In genomic region chr16:88303890-88304819, GRCh38 we compare ENCODE assay signal across 11 cellular contexts.
A peak's percentile ranks its signal among the peaks of the same experiment; 100 is the strongest.
DNase-seq lines count a peak whose midpoint lies in the region; ATAC-seq and TF ChIP-seq lines count a peak whose summit lies in the region.
"Had no signal": no experiment of that assay in that cellular context is flagged by ENCODE, and none has a peak within 500 bp of the region (broad histone marks: within the 10 kb centered on the region; RNA-seq: fewer than 3 reads in every experiment).

No MANE protein-coding gene starts in this region.

- no peak overlapping the region for H4K91ac ChIP-seq in neuronal stem cell (ENCODE audit: low read depth, low read length, poor library complexity)

- H3K4me1 ChIP-seq in neuronal stem cell (ENCODE audit: control insufficient read depth in 2 of 2, insufficient read depth in 1 of 2, low read depth in 1 of 2, low read length in 2 of 2) = peaks cover 1 to 22% of the 10 kb centered on the region in 2 donors
- H3K4me1 ChIP-seq in GM23338 (ENCODE audit: insufficient read depth) = no peaks in the 10 kb centered on the region

- no peak overlapping the region for H3K27ac Mint-ChIP-seq in GM23338

- H3K23ac ChIP-seq in neuronal stem cell (ENCODE audit: low read depth, low read length, poor library complexity) = no peak overlapping the region

- peaks cover 10% of the 10 kb centered on the region; the same call in 2 of the 3 replicates for H3K36me3 Mint-ChIP-seq in GM23338 (ENCODE audit: low read depth)

- no CpG with 5 or more reads among the region's 16 CpGs for WGBS in neuronal stem cell (ENCODE audit: extremely low coverage in 2 of 2, insufficient read length in 2 of 2, insufficient replicate concordance in 1 of 2), 2 donors

- peaks cover 9 to 15% of the 10 kb centered on the region in 2 donors for H3K9me3 ChIP-seq in neuronal stem cell (replicated peaks in 1 of 2; ENCODE audit: control insufficient read depth in 2 of 2, insufficient read depth in 1 of 2, low read depth in 1 of 2, low read length in 2 of 2)

- no peak overlapping the region for H2AK5ac ChIP-seq in neuronal stem cell (ENCODE audit: low read depth, low read length)

- H3F3A ChIP-seq in GM23338 (replicated peaks; ENCODE audit: low read depth) = no peaks in the 10 kb centered on the region

- no peaks in the 10 kb centered on the region for H3K36me3 ChIP-seq in neuronal stem cell (replicated peaks in 1 of 2; ENCODE audit: control insufficient read depth in 2 of 2, insufficient read depth in 2 of 2, low read length in 2 of 2)
- no peaks in the 10 kb centered on the region for H3K36me3 ChIP-seq in GM23338 (ENCODE audit: insufficient read depth)

- ATAC-seq in GM23338 = no peak; the same call in 2 of the 3 replicates
- no peak for ATAC-seq in GM19328 (IDR thresholded peaks at IDR 0.05; ENCODE audit: unreplicated experiment)

- H3K9ac ChIP-seq in neuronal stem cell (ENCODE audit: low read depth, low read length, poor library complexity) = no peak overlapping the region

- H3K18ac ChIP-seq in neuronal stem cell (ENCODE audit: low read length) = peak overlapping the region; percentile 24

- H2AFZ ChIP-seq in neuronal stem cell (ENCODE audit: low read length) (peak overlapping the region; percentile 56), GM23338 (no peak overlapping the region)

- no peak overlapping the region for H2BK5ac ChIP-seq in neuronal stem cell (ENCODE audit: low read length)

- H2BK15ac ChIP-seq in neuronal stem cell (ENCODE audit: low read length) = no peak overlapping the region

- H3K4me1 Mint-ChIP-seq in GM23338 = no peaks in the 10 kb centered on the region

- no peaks in the 10 kb centered on the region for H3K79me1 ChIP-seq in neuronal stem cell (ENCODE audit: low read depth, low read length)

- peaks cover 42% of the 10 kb centered on the region for H3K9me3 Mint-ChIP-seq in GM23338

- no peak overlapping the region for H2BK120ac ChIP-seq in neuronal stem cell (ENCODE audit: low read depth, low read length)

- DNase-seq in AG09319 (ENCODE audit: extremely low read depth, low read depth) (peak; percentile 81), RPMI7951 (ENCODE audit: low read depth) (peak; percentile 89), fibroblast of pulmonary artery (ENCODE audit: low read depth) (peak; percentile 94), neuronal stem cell (ENCODE audit: low spot score) (no peak), GM23338 (ENCODE audit: low spot score) (no peak), cerebellar cortex (ENCODE audit: low spot score) (no peak)
- DNase-seq in activated CD4-positive, alpha-beta T cell treated with anti-CD3 and anti-CD28 coated beads for 48 hours = no peak
- DNase-seq: NCI-H2029 treated with DMSO at 0.1 percent for 48 hours; stimulated activated CD4-positive, alpha-beta T cell treated with anti-CD3 and anti-CD28 coated beads, Interleukin-4, amount 100 ng/mL, for 4 hours had no signal

- H3K4me3 Mint-ChIP-seq in GM23338 = no peak overlapping the region

- no peak overlapping the region for H3K4ac ChIP-seq in neuronal stem cell (ENCODE audit: low read length)

- no peaks in the 10 kb centered on the region for H3K79me2 ChIP-seq in GM23338 (replicated peaks; ENCODE audit: insufficient read depth)

- peaks cover 22% of the 10 kb centered on the region for H3K27me3 Mint-ChIP-seq in GM23338 (ENCODE audit: insufficient read depth, low read depth, poor library complexity)

- H3K9me2 ChIP-seq in GM23338 (ENCODE audit: insufficient read depth) = no peaks in the 10 kb centered on the region

- H3K4me3 ChIP-seq in fibroblast of pulmonary artery (replicated peaks; ENCODE audit: low read depth, low read length) = no peak overlapping the region
- H3K4me3 ChIP-seq in neuronal stem cell (ENCODE audit: low read length in 2 of 2) = peak overlapping the region in 1 of 2 donors; percentile 32
- no peak overlapping the region for H3K4me3 ChIP-seq in GM23338

- H3K4me2 ChIP-seq in neuronal stem cell (ENCODE audit: insufficient read depth, low read length, poor library complexity, severe bottlenecking) (no peak overlapping the region), GM23338 (no peak overlapping the region)

- no peak overlapping the region for H3K14ac ChIP-seq in neuronal stem cell (ENCODE audit: low read length)

- H2BK12ac ChIP-seq in neuronal stem cell (ENCODE audit: low read length) = no peak overlapping the region

- H3K27ac ChIP-seq in neuronal stem cell (replicated peaks; ENCODE audit: low read length) (peak overlapping the region; percentile 2), GM23338 (ENCODE audit: low read depth) (no peak overlapping the region)
- H3K27ac ChIP-seq: VCaP had no signal

- TF ChIP-seq CTCF in AG09319 (IDR thresholded peaks at IDR 0.05; ENCODE audit: low read depth, low read length) (no peak), fibroblast of pulmonary artery (IDR thresholded peaks at IDR 0.05; ENCODE audit: low read length, missing control alignments) (no peak), GM23338 (conservative IDR thresholded peaks at IDR 0.05; ENCODE audit: low read depth in 2 of 2) (no peak)

- no peak overlapping the region for H4K8ac ChIP-seq in neuronal stem cell (ENCODE audit: low read depth, low read length)

- H3K27me3 ChIP-seq in neuronal stem cell (ENCODE audit: control insufficient read depth in 3 of 3, insufficient read depth in 3 of 3, low read depth in 1 of 3, low read length in 3 of 3) (peaks cover 0 to 2% (median 0%) of the 10 kb centered on the region in 3 experiments), GM23338 (ENCODE audit: insufficient read depth) (no peaks in the 10 kb centered on the region)

- no peaks in the 10 kb centered on the region for H4K20me1 ChIP-seq in GM23338 (replicated peaks; ENCODE audit: insufficient read depth)

TF ChIP-seq in GM23338, 12 proteins besides CTCF, POLR2A, EP300 and RAD21 (continues in another document):
- TF ChIP-seq POLR2AphosphoS5 (IDR thresholded peaks at IDR 0.05; ENCODE audit: low read depth) = no peak
- no peak for TF ChIP-seq NANOG (IDR thresholded peaks at IDR 0.05; ENCODE audit: borderline replicate concordance)
- TF ChIP-seq EZH2phosphoT487 (IDR thresholded peaks at IDR 0.05; ENCODE audit: unreplicated experiment) = no peak
- TF ChIP-seq CREB1 (CRISPR knock-in tag; IDR thresholded peaks at IDR 0.05; ENCODE audit: low read depth) = no peak
- TF ChIP-seq, protein P1, sequence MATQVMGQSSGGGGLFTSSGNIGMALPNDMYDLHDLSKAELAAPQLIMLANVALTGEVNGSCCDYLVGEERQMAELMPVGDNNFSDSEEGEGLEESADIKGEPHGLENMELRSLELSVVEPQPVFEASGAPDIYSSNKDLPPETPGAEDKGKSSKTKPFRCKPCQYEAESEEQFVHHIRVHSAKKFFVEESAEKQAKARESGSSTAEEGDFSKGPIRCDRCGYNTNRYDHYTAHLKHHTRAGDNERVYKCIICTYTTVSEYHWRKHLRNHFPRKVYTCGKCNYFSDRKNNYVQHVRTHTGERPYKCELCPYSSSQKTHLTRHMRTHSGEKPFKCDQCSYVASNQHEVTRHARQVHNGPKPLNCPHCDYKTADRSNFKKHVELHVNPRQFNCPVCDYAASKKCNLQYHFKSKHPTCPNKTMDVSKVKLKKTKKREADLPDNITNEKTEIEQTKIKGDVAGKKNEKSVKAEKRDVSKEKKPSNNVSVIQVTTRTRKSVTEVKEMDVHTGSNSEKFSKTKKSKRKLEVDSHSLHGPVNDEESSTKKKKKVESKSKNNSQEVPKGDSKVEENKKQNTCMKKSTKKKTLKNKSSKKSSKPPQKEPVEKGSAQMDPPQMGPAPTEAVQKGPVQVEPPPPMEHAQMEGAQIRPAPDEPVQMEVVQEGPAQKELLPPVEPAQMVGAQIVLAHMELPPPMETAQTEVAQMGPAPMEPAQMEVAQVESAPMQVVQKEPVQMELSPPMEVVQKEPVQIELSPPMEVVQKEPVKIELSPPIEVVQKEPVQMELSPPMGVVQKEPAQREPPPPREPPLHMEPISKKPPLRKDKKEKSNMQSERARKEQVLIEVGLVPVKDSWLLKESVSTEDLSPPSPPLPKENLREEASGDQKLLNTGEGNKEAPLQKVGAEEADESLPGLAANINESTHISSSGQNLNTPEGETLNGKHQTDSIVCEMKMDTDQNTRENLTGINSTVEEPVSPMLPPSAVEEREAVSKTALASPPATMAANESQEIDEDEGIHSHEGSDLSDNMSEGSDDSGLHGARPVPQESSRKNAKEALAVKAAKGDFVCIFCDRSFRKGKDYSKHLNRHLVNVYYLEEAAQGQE (IDR thresholded peaks at IDR 0.05; ENCODE audit: unreplicated experiment) = no peak
- no peak for TF ChIP-seq STAT1 (IDR thresholded peaks at IDR 0.05; ENCODE audit: unreplicated experiment)
- TF ChIP-seq, protein P2, sequence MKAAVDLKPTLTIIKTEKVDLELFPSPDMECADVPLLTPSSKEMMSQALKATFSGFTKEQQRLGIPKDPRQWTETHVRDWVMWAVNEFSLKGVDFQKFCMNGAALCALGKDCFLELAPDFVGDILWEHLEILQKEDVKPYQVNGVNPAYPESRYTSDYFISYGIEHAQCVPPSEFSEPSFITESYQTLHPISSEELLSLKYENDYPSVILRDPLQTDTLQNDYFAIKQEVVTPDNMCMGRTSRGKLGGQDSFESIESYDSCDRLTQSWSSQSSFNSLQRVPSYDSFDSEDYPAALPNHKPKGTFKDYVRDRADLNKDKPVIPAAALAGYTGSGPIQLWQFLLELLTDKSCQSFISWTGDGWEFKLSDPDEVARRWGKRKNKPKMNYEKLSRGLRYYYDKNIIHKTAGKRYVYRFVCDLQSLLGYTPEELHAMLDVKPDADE (IDR thresholded peaks at IDR 0.05) = no peak

Comparison
In these comparisons a context has a peak if more than half of its experiments do, and no peak if none do; other contexts are left out.
1. DNase-seq: peak in AG09319 (single experiment), RPMI7951 (single experiment) and fibroblast of pulmonary artery (single experiment); none in neuronal stem cell (single experiment), GM23338 (single experiment), activated CD4-positive, alpha-beta T cell treated with anti-CD3 and anti-CD28 coated beads for 48 hours (single experiment) and cerebellar cortex (single experiment).